ENCODE assay signal across 21 cellular contexts in the genomic region with DNA sequence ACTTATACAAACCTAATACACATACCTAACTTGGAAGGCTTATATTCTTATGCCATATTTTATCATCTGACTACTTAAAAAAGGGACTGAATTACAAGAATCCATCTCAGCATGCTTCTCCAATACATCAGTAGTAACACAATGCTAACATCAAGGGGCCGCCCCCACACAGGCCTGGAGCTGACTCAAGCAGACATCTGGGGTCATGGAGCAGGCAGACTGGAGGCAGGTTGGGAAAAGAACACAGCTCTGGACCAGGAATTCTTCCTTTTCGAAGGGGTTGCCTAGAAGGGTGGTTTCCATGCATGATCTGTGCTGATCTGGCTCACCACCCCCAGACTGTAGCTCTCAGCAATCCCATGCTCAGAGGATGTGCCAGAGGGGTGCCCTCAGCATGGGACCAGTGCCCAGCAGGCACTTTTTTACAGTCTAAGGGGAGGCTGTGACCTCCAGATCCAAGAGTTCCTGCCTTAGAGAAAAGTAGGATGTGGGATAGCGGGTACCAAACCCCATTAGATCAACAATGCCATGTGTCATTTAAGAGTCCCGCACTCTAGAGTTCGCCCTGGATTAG. TPM values are rescaled to one million over a fixed set of nuclear protein-coding genes. Genes with fewer than 3 reads are reported as not detected.
DNase-seq lines count a peak whose midpoint lies in the region; ATAC-seq and TF ChIP-seq lines count a peak whose summit lies in the region.
"Had no signal": no experiment of that assay in that cellular context is flagged by ENCODE, and none has a peak within 500 bp of the region (broad histone marks: within the 10 kb centered on the region; RNA-seq: fewer than 3 reads in every experiment).

No MANE protein-coding gene starts in this region.

- H3K36me3 Mint-ChIP-seq in stimulated activated naive B cell treated with anti-CD40 and anti-IgM and Interleukin-4, amounts not matched to agents 10 μg/mL and 1 μg/mL and 100 μg/mL, for 72 hours: peaks cover 0 to 2% of the 10 kb centered on the region in 2 donors
- H3K36me3 Mint-ChIP-seq in activated naive CD8-positive, alpha-beta T cell treated with anti-CD3 and anti-CD28 coated beads for 36 hours: no peaks in the 10 kb centered on the region
- H3K36me3 Mint-ChIP-seq: stimulated activated effector memory CD8-positive, alpha-beta T cell treated with anti-CD3 and anti-CD28 coated beads, Interleukin-12 subunit alpha, Interleukin-12 subunit beta, amount 100 ng/mL, for 72 hours had no signal

- peaks cover 0 to 2% of the 10 kb centered on the region in 2 donors for H3K9me3 Mint-ChIP-seq in stimulated activated naive B cell treated with anti-CD40 and anti-IgM and Interleukin-4, amounts not matched to agents 10 μg/mL and 1 μg/mL and 100 μg/mL, for 72 hours
- H3K9me3 Mint-ChIP-seq in activated naive CD8-positive, alpha-beta T cell treated with anti-CD3 and anti-CD28 coated beads for 36 hours: peaks cover 5% of the 10 kb centered on the region
- H3K9me3 Mint-ChIP-seq: activated naive CD4-positive, alpha-beta T cell treated with anti-CD3 and anti-CD28 coated beads, Interleukin-2, amount 50 U/mL, for 72 hours; stimulated activated effector memory CD8-positive, alpha-beta T cell treated with anti-CD3 and anti-CD28 coated beads, Interleukin-12 subunit alpha, Interleukin-12 subunit beta, amount 100 ng/mL, for 72 hours had no signal

- POLR2A ChIA-PET in SK-N-SH (lab: Yijun Ruan, JAX): no interaction called here

- peaks cover 0 to under 1% of the 10 kb centered on the region in 2 donors for H3K27me3 Mint-ChIP-seq in stimulated activated naive B cell treated with anti-CD40 and anti-IgM and Interleukin-4, amounts not matched to agents 10 μg/mL and 1 μg/mL and 100 μg/mL, for 72 hours
- H3K27me3 Mint-ChIP-seq in activated naive CD8-positive, alpha-beta T cell treated with anti-CD3 and anti-CD28 coated beads for 36 hours: no peaks in the 10 kb centered on the region
- H3K27me3 Mint-ChIP-seq: activated CD4-positive, alpha-beta T cell treated with anti-CD3 and anti-CD28 coated beads, Interleukin-2, amount 10 ng/mL, durations not matched to agents 24 days and 14 days had no signal

- no peaks in the 10 kb centered on the region for H3K9me3 ChIP-seq in SK-N-SH
- H3K9me3 ChIP-seq: gastrocnemius medialis, upper lobe of right lung had no signal

- H3K4me3 ChIP-seq in SK-N-SH (ENCODE audit: low read depth in 2 of 2, low read length in 1 of 2) (no peak overlapping the region), astrocyte of the spinal cord (ENCODE audit: low read depth, low read length) (no peak overlapping the region)
- H3K4me3 ChIP-seq: gastrocnemius medialis, GM12878, lung, upper lobe of right lung had no signal

- TF ChIP-seq CTCF in SK-N-SH (IDR thresholded peaks at IDR 0.05) (no peak), astrocyte of the spinal cord (IDR thresholded peaks at IDR 0.05; ENCODE audit: low read depth, low read length) (no peak)

- no peak overlapping the region for H3K27ac ChIP-seq in SK-N-SH (ENCODE audit: low read depth in 2 of 2, low read length in 1 of 2)
- H3K27ac ChIP-seq: 22Rv1, gastrocnemius medialis, upper lobe of right lung had no signal

- CTCF ChIA-PET in SK-N-SH (lab: Yijun Ruan, JAX): interaction anchor here (0.7 kb wide), 1 partner anchor 685 kb away, joined by 3 read pairs; no protein-coding TSS in a partner anchor

- WGBS in SK-N-SH (ENCODE audit: low lambda C conversion rate): 87% methylated on average over 5 of the region's 5 CpGs

- no peak overlapping the region for H3K4me2 ChIP-seq in SK-N-SH

- ATAC-seq in SK-N-SH treated with all-trans-retinoic acid at 6 μM for 48 hours (peak; percentile 48), HG03457 (IDR thresholded peaks at IDR 0.05; ENCODE audit: unreplicated experiment) (no peak)
- no peak for ATAC-seq in stimulated activated naive B cell treated with anti-CD40 and anti-IgM and Interleukin-4, amounts not matched to agents 10 μg/mL and 1 μg/mL and 100 μg/mL, for 72 hours (replicated peaks)
- ATAC-seq: activated naive CD4-positive, alpha-beta T cell treated with anti-CD3 and anti-CD28 coated beads, Interleukin-2, amount 50 U/mL, for 72 hours; gastrocnemius medialis; GM12878; naive thymus-derived CD8-positive, alpha-beta T cell; stimulated activated effector memory CD8-positive, alpha-beta T cell treated with anti-CD3 and anti-CD28 coated beads, Interleukin-12 subunit alpha, Interleukin-12 subunit beta, amount 100 ng/mL, for 72 hours; upper lobe of right lung had no signal

- H3K27me3 ChIP-seq in SK-N-SH (ENCODE audit: insufficient read depth): no peaks in the 10 kb centered on the region
- H3K27me3 ChIP-seq: gastrocnemius medialis, upper lobe of right lung had no signal

- no peaks in the 10 kb centered on the region for H3K79me2 ChIP-seq in SK-N-SH (ENCODE audit: insufficient read depth)

- H3K9me2 ChIP-seq in SK-N-SH: no peaks in the 10 kb centered on the region

- in situ Hi-C loops in astrocyte of the spinal cord (cut with HindIII; ENCODE audit: low sequenced_read_pairs): no loop called here

- no peak overlapping the region for H3K9ac ChIP-seq in SK-N-SH

- H2AFZ ChIP-seq in SK-N-SH (ENCODE audit: low read depth): no peak overlapping the region

- no peaks in the 10 kb centered on the region; a peak in 1 of 4 replicates for H3K4me1 ChIP-seq in SK-N-SH (ENCODE audit: control insufficient read depth in 1 of 2, insufficient read depth in 2 of 2, low read depth in 1 of 2, low read length in 1 of 2)
- H3K4me1 ChIP-seq: gastrocnemius medialis, upper lobe of right lung had no signal

- H4K20me1 ChIP-seq in SK-N-SH (ENCODE audit: insufficient read depth): no peaks in the 10 kb centered on the region

- H3K36me3 ChIP-seq in SK-N-SH (replicated peaks in 1 of 2; ENCODE audit: control insufficient read depth in 1 of 2, insufficient read depth in 2 of 2, low read length in 1 of 2): no peaks in the 10 kb centered on the region
- H3K36me3 ChIP-seq: gastrocnemius medialis, upper lobe of right lung had no signal

- TF ChIP-seq EP300 in SK-N-SH (IDR thresholded peaks at IDR 0.05; ENCODE audit: borderline replicate concordance in 1 of 2, low read depth in 1 of 2, low read length in 1 of 2): no peak

- H3K4me3 Mint-ChIP-seq in stimulated activated naive B cell treated with anti-CD40 and anti-IgM and Interleukin-4, amounts not matched to agents 10 μg/mL and 1 μg/mL and 100 μg/mL, for 72 hours: no peak overlapping the region
- no peak overlapping the region for H3K4me3 Mint-ChIP-seq in activated naive CD8-positive, alpha-beta T cell treated with anti-CD3 and anti-CD28 coated beads for 36 hours
- H3K4me3 Mint-ChIP-seq: activated CD4-positive, alpha-beta T cell treated with anti-CD3 and anti-CD28 coated beads, Interleukin-2, amount 10 ng/mL, durations not matched to agents 24 days and 14 days; CD4-positive, CD25-positive, alpha-beta regulatory T cell; naive thymus-derived CD8-positive, alpha-beta T cell; stimulated activated effector memory CD8-positive, alpha-beta T cell treated with anti-CD3 and anti-CD28 coated beads, Interleukin-12 subunit alpha, Interleukin-12 subunit beta, amount 100 ng/mL, for 72 hours had no signal

- H3K4me1 Mint-ChIP-seq in stimulated activated naive B cell treated with anti-CD40 and anti-IgM and Interleukin-4, amounts not matched to agents 10 μg/mL and 1 μg/mL and 100 μg/mL, for 72 hours: no peaks in the 10 kb centered on the region
- no peaks in the 10 kb centered on the region for H3K4me1 Mint-ChIP-seq in activated naive CD8-positive, alpha-beta T cell treated with anti-CD3 and anti-CD28 coated beads for 36 hours
- H3K4me1 Mint-ChIP-seq: activated CD4-positive, alpha-beta T cell treated with anti-CD3 and anti-CD28 coated beads, Interleukin-2, amount 10 ng/mL, durations not matched to agents 24 days and 14 days; naive thymus-derived CD8-positive, alpha-beta T cell; stimulated activated effector memory CD8-positive, alpha-beta T cell treated with anti-CD3 and anti-CD28 coated beads, Interleukin-12 subunit alpha, Interleukin-12 subunit beta, amount 100 ng/mL, for 72 hours had no signal

- DNase-seq in SK-N-SH (no peak), astrocyte of the spinal cord (ENCODE audit: low read depth, low spot score) (peak; percentile 74), glomerular visceral epithelial cell (ENCODE audit: extremely low spot score) (peak; percentile 39), SHP77 treated with DMSO at 0.1 percent for 48 hours (lab: John Stamatoyannopoulos, UW) (no peak)
- DNase-seq in stimulated activated naive B cell treated with anti-CD40 and anti-IgM and Interleukin-4, amounts not matched to agents 10 μg/mL and 1 μg/mL and 100 μg/mL, for 72 hours: no peak
- no peak for DNase-seq in activated naive CD8-positive, alpha-beta T cell treated with anti-CD3 and anti-CD28 coated beads for 36 hours
- DNase-seq: activated CD4-positive, alpha-beta T cell treated with anti-CD3 and anti-CD28 coated beads, Interleukin-2, amount 10 ng/mL, durations not matched to agents 24 days and 14 days; CD4-positive, CD25-positive, alpha-beta regulatory T cell; effector memory CD4-positive, alpha-beta T cell; gastrocnemius medialis; naive thymus-derived CD8-positive, alpha-beta T cell; NCI-H1930; NCI-H524; upper lobe of right lung had no signal

- no peaks in the 10 kb centered on the region for H3F3A ChIP-seq in SK-N-SH (replicated peaks; ENCODE audit: insufficient read depth)

- H3K27ac Mint-ChIP-seq in stimulated activated naive B cell treated with anti-CD40 and anti-IgM and Interleukin-4, amounts not matched to agents 10 μg/mL and 1 μg/mL and 100 μg/mL, for 72 hours: peak overlapping the region; percentile 20
- H3K27ac Mint-ChIP-seq in activated naive CD8-positive, alpha-beta T cell treated with anti-CD3 and anti-CD28 coated beads for 36 hours: no peak overlapping the region
- H3K27ac Mint-ChIP-seq: activated CD4-positive, alpha-beta T cell treated with anti-CD3 and anti-CD28 coated beads, Interleukin-2, amount 10 ng/mL, durations not matched to agents 24 days and 14 days; activated naive CD4-positive, alpha-beta T cell treated with anti-CD3 and anti-CD28 coated beads, Interleukin-2, amount 50 U/mL, for 72 hours; CD4-positive, CD25-positive, alpha-beta regulatory T cell; naive thymus-derived CD8-positive, alpha-beta T cell; stimulated activated effector memory CD8-positive, alpha-beta T cell treated with anti-CD3 and anti-CD28 coated beads, Interleukin-12 subunit alpha, Interleukin-12 subunit beta, amount 100 ng/mL, for 72 hours had no signal

- TF ChIP-seq RAD21 in SK-N-SH (IDR thresholded peaks at IDR 0.05; ENCODE audit: low read length): no peak

TF ChIP-seq in SK-N-SH, 30 proteins besides CTCF, POLR2A, EP300 and RAD21 (continues in another document):
- no peak for TF ChIP-seq RXRA (IDR thresholded peaks at IDR 0.05; ENCODE audit: borderline replicate concordance, low read depth)
- no peak for TF ChIP-seq NFIC (IDR thresholded peaks at IDR 0.05; ENCODE audit: borderline replicate concordance)
- TF ChIP-seq YY1 (IDR thresholded peaks at IDR 0.05; ENCODE audit: low read depth): no peak
- no peak for TF ChIP-seq FOSL2 (IDR thresholded peaks at IDR 0.05; ENCODE audit: borderline replicate concordance, low read depth)

RNA-seq across cellular contexts. Expression of a gene that starts 26.1 kb away (rescaled TPM):
- 38.2 and 52.0 TPM in 2 replicates for polyA plus RNA-seq in SK-N-SH (2012; rRNA removed)
- polyA plus RNA-seq in SK-N-SH (2012; cell fraction: cytosol; rRNA removed): 32.6 and 37.1 TPM in 2 replicates
- 60.7 and 85.8 TPM in 2 replicates for polyA plus RNA-seq in SK-N-SH (2012; cell fraction: nucleus; rRNA removed)
- 10 to 100 TPM; 30.1 to 31.4 TPM for total RNA-seq in activated naive CD8-positive, alpha-beta T cell treated with anti-CD3 and anti-CD28 coated beads for 36 hours

Comparison
In these comparisons a context has a peak if more than half of its experiments do, and no peak if none do; other contexts are left out.
1. DNase-seq: peak in astrocyte of the spinal cord (single experiment) and glomerular visceral epithelial cell (single experiment); none in SK-N-SH (single experiment), stimulated activated naive B cell treated with anti-CD40 and anti-IgM and Interleukin-4, amounts not matched to agents 10 μg/mL and 1 μg/mL and 100 μg/mL, for 72 hours (single experiment), SHP77 treated with DMSO at 0.1 percent for 48 hours (single experiment) and activated naive CD8-positive, alpha-beta T cell treated with anti-CD3 and anti-CD28 coated beads for 36 hours (single experiment).